Comparison of ENCODE assay signal across 14 cellular contexts in genomic region chr7:36796850-36797618, GRCh38.
"Had no signal": no experiment of that assay in that cellular context is flagged by ENCODE, and none has a peak within 500 bp of the region (broad histone marks: within the 10 kb centered on the region; RNA-seq: fewer than 3 reads in every experiment).

No MANE protein-coding gene starts in this region.

- H3K27me3 Mint-ChIP-seq: activated naive CD4-positive, alpha-beta T cell treated with anti-CD3 and anti-CD28 coated beads, Interleukin-2, amount 50 U/mL, for 24 hours; activated T-cell treated with anti-CD3 and anti-CD28 coated beads, Interleukin-2, amount 50 U/mL, for 24 hours had no signal

- H3K4me3 Mint-ChIP-seq: activated naive CD4-positive, alpha-beta T cell treated with anti-CD3 and anti-CD28 coated beads, Interleukin-2, amount 50 U/mL, for 24 hours; activated T-cell treated with anti-CD3 and anti-CD28 coated beads, Interleukin-2, amount 50 U/mL, for 24 hours had no signal

- H3K9ac ChIP-seq: parathyroid adenoma had no signal

- ATAC-seq: left ventricle myocardium superior had no signal

- H3K9me3 ChIP-seq: esophagus muscularis mucosa, stomach, thoracic aorta had no signal

- DNase-seq: activated effector memory CD4-positive, alpha-beta T cell treated with Interleukin-2 at 50 U/mL for 16 hours; activated T-cell treated with anti-CD3 and anti-CD28 coated beads, Interleukin-2, amount 50 U/mL, for 24 hours; amniotic stem cell; brain microvascular endothelial cell; dorsolateral prefrontal cortex; left ventricle myocardium superior; small intestine; stomach had no signal

- H3K27ac Mint-ChIP-seq: activated naive CD4-positive, alpha-beta T cell treated with anti-CD3 and anti-CD28 coated beads, Interleukin-2, amount 50 U/mL, for 24 hours; activated T-cell treated with anti-CD3 and anti-CD28 coated beads, Interleukin-2, amount 50 U/mL, for 24 hours had no signal

- H3K4me1 ChIP-seq: parathyroid adenoma had no signal

- H3K36me3 ChIP-seq: brain microvascular endothelial cell, esophagus muscularis mucosa, stomach, thoracic aorta had no signal

- FAIRE-seq: endometrium, small intestine, urothelium cell line had no signal

- H3K4me3 ChIP-seq: dorsolateral prefrontal cortex, esophagus muscularis mucosa, stomach, thoracic aorta had no signal

- H3K27ac ChIP-seq: brain microvascular endothelial cell, dorsolateral prefrontal cortex, esophagus muscularis mucosa, parathyroid adenoma, stomach, thoracic aorta had no signal
